Comparison of ENCODE assay signal across 24 cellular contexts in the genomic region with DNA sequence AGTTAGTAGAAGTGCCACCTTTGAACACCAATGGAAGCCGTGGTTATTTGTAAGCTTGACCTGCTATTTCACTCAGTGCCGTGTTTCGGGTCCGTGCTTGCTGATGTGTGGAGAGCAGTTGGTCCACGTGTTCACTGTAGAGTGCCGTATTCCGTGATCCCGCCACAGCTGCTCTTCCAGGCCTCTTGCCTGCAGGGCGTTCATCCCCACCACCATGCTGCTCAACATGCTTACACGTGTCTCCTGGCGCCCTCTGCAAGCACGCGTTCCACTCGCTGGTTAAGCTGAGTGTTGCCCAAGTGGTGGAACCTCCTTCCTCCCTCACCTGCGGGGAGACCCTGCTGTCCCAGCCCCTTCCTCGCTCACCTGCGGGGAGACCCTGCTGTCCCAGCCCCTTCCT. TPM values are rescaled to one million over a fixed set of nuclear protein-coding genes. Genes with fewer than 3 reads are reported as not detected.
"Had no signal": no experiment of that assay in that cellular context is flagged by ENCODE, and none has a peak within 500 bp of the region (broad histone marks: within the 10 kb centered on the region; RNA-seq: fewer than 3 reads in every experiment).

No MANE protein-coding gene starts in this region.

- H3K36me3 ChIP-seq: heart left ventricle, left ventricle myocardium inferior, neural progenitor cell, pancreas, prostate gland, sigmoid colon, spleen, suprapubic skin, thoracic aorta, tibial artery, vagina had no signal

- H3K4me3 ChIP-seq: heart left ventricle, left ventricle myocardium inferior, lung, neural progenitor cell, pancreas, prostate gland, sigmoid colon, spleen, suprapubic skin, thoracic aorta, tibial artery, vagina had no signal

- FAIRE-seq: pancreas, small intestine had no signal

- H3K27me3 ChIP-seq: neural progenitor cell, pancreas, vagina had no signal

- H3K27ac ChIP-seq: heart left ventricle, left ventricle myocardium inferior, neural progenitor cell, pancreas, prostate gland, sigmoid colon, spleen, suprapubic skin, thoracic aorta, tibial artery, vagina had no signal

- DNase-seq: heart left ventricle; islet precursor cell; left ventricle myocardium inferior; mesendoderm; naive B cell; natural killer cell; nephron progenitor cell; retina; right cardiac atrium; sigmoid colon; small intestine; spleen; stimulated activated CD4-positive, alpha-beta T cell treated with anti-CD3 and anti-CD28 coated beads, Interleukin-4, amount 100 ng/mL, for 24 hours; stimulated activated naive CD4-positive, alpha-beta T cell; tibial artery had no signal

- H2AFZ ChIP-seq: neural progenitor cell had no signal

- ATAC-seq: heart left ventricle; natural killer cell; pancreas; right cardiac atrium; stimulated activated effector memory CD8-positive, alpha-beta T cell treated with anti-CD3 and anti-CD28 coated beads, Interleukin-12 subunit alpha, Interleukin-12 subunit beta, amount 100 ng/mL, for 72 hours had no signal

- H3K4me1 ChIP-seq: heart left ventricle, left ventricle myocardium inferior, neural progenitor cell, pancreas, prostate gland, sigmoid colon, spleen, tibial artery, vagina had no signal

- H3K4me2 ChIP-seq: neural progenitor cell had no signal

- H3K9ac ChIP-seq: neural progenitor cell had no signal

- H3K9me3 ChIP-seq: pancreas, prostate gland, sigmoid colon, suprapubic skin, thoracic aorta, vagina had no signal

RNA-seq across cellular contexts. Expression of gene DACT2, which starts 28.0 kb away (rescaled TPM):
- total RNA-seq: mononuclear cell, natural killer cell, spleen had no signal
